8 cellular contexts compared by ENCODE assay signal in the genomic region with DNA sequence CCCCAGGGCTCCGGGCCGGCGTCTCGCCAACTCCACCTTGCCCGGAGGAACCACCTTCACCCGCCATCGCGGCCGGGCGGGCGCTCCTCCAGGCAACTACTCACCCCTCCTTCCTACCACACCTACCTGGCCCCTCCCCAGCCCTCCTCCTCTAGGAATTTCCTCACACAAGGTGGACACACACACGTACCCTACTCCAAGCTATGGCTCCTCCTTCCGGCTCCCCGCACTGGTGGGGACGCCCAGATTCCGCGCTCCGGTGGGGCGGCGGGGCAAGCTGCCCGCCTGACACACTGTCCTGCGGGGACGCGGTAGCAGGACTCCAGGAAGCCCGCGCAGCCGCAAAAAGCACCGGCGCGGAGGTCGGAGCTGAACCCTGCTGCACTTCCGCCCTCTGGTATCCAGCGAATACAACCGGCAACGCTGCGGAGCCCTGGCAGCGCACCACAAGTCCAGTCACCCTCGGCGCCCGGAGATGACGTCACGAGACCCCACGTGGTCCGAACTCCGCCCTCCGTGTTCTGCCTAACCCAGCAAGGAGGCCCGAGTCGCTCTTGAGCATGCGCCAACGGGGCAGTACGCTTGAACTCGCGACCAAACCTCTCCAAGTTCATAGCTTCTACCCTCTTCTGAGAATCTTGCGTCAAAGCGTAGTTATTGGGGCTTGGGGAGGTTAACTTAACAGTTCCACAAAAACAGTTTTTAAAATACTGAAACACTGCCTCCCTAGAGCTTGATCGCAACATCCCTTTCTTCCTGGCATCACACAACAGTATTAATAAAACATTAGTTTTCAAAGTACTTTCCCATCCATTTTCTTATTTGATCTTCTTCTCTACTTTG. TPM values are rescaled to one million over a fixed set of nuclear protein-coding genes. Genes with fewer than 3 reads are reported as not detected.
DNase-seq lines count a peak whose midpoint lies in the region; ATAC-seq and TF ChIP-seq lines count a peak whose summit lies in the region.

A gene (minus strand): TSS at position 425 of the 843 bp plus-strand sequence. CDS start 9,552 bp downstream, outside the sequence.

- H3K36me3 Mint-ChIP-seq in activated naive CD8-positive, alpha-beta T cell treated with anti-CD3 and anti-CD28 coated beads, Interleukin-2, amount 10 ng/mL, durations not matched to agents 7 days and 5 days: peaks cover 13% of the 10 kb centered on the region
- H3K36me3 Mint-ChIP-seq in glutamatergic neuron (ENCODE audit: unreplicated experiment): no peaks in the 10 kb centered on the region

- peak within 1 kb of the TSS; percentile 87 for H3K9ac ChIP-seq in SU-DHL-6 (ENCODE audit: low read length)

- no peaks in the 10 kb centered on the region for H3K9me3 Mint-ChIP-seq in activated naive CD8-positive, alpha-beta T cell treated with anti-CD3 and anti-CD28 coated beads, Interleukin-2, amount 10 ng/mL, durations not matched to agents 7 days and 5 days
- peaks cover 6% of the 10 kb centered on the region for H3K9me3 Mint-ChIP-seq in glutamatergic neuron (ENCODE audit: unreplicated experiment)

- H2AFZ ChIP-seq in SU-DHL-6 (ENCODE audit: low read depth, low read length, severe bottlenecking): peak within 1 kb of the TSS; percentile 98
- H2AFZ ChIP-seq in osteoblast (ENCODE audit: low read length): peak within 1 kb of the TSS; percentile 99

- H3K4me3 Mint-ChIP-seq in activated naive CD8-positive, alpha-beta T cell treated with anti-CD3 and anti-CD28 coated beads, Interleukin-2, amount 10 ng/mL, durations not matched to agents 7 days and 5 days: peak within 1 kb of the TSS; percentile 100
- peak within 1 kb of the TSS; percentile 91 for H3K4me3 Mint-ChIP-seq in glutamatergic neuron (ENCODE audit: unreplicated experiment)

- H3K4me2 ChIP-seq in SU-DHL-6 (ENCODE audit: low read depth, low read length, poor library complexity, severe bottlenecking) (peak within 1 kb of the TSS; percentile 98), osteoblast (ENCODE audit: insufficient read depth, low read length) (peak within 1 kb of the TSS; percentile 97)

- POLR2A ChIA-PET in activated naive CD8-positive, alpha-beta T cell treated with anti-CD3 and anti-CD28 coated beads, Interleukin-2, amount 10 ng/mL, durations not matched to agents 7 days and 5 days (lab: Charles Lee): interaction anchor here (0.7 to 1.7 kb wide), 13 partner anchors 9 to 344 kb away, joined by 3 to 5 read pairs (median 3); no protein-coding TSS in a partner anchor

- no peaks in the 10 kb centered on the region for H3F3A ChIP-seq in SU-DHL-6 (ENCODE audit: insufficient read depth)

- peaks cover 17% of the 10 kb centered on the region for H3K27me3 Mint-ChIP-seq in activated naive CD8-positive, alpha-beta T cell treated with anti-CD3 and anti-CD28 coated beads, Interleukin-2, amount 10 ng/mL, durations not matched to agents 7 days and 5 days
- H3K27me3 Mint-ChIP-seq in glutamatergic neuron (ENCODE audit: unreplicated experiment): peaks cover 2% of the 10 kb centered on the region

- H3K4me1 ChIP-seq in osteoblast (ENCODE audit: insufficient read depth, low read length): peaks cover 18% of the 10 kb centered on the region
- peaks cover 9 to 15% of the 10 kb centered on the region in 2 donors for H3K4me1 ChIP-seq in thoracic aorta (ENCODE audit: control insufficient read depth in 1 of 2, low read depth in 2 of 2)

- H4K20me1 ChIP-seq in SU-DHL-6 (ENCODE audit: low read depth, low read length) (peaks cover 10% of the 10 kb centered on the region; the same call in 1 of the 2 replicates), osteoblast (ENCODE audit: insufficient read depth, low read length) (peaks cover 8% of the 10 kb centered on the region)

- H3K27ac Mint-ChIP-seq in activated naive CD8-positive, alpha-beta T cell treated with anti-CD3 and anti-CD28 coated beads, Interleukin-2, amount 10 ng/mL, durations not matched to agents 7 days and 5 days: peak within 1 kb of the TSS; percentile 99
- peak within 1 kb of the TSS; percentile 83 for H3K27ac Mint-ChIP-seq in glutamatergic neuron (ENCODE audit: unreplicated experiment)

- peak; percentile 97 for ATAC-seq in HG02678 (IDR thresholded peaks at IDR 0.05; ENCODE audit: unreplicated experiment)
- peak; percentile 95 for ATAC-seq in activated naive CD8-positive, alpha-beta T cell treated with anti-CD3 and anti-CD28 coated beads, Interleukin-2, amount 10 ng/mL, durations not matched to agents 7 days and 5 days (ENCODE audit: low read depth)
- ATAC-seq in thoracic aorta (ENCODE audit: insufficient number of reproducible peaks, low FRiP score, low read depth): peak; percentile 98

- peaks cover 49% of the 10 kb centered on the region for H3K79me2 ChIP-seq in SU-DHL-6 (ENCODE audit: insufficient read depth, low read length)
- peaks cover 49% of the 10 kb centered on the region for H3K79me2 ChIP-seq in osteoblast (ENCODE audit: insufficient read depth, low read length)

- DNase-seq in NCI-H128 (lab: John Stamatoyannopoulos, UW; ENCODE audit: unreplicated experiment) (peak; percentile 93), glutamatergic neuron (peak; percentile 100), osteoblast (ENCODE audit: insufficient read length, low spot score, missing footprints) (peak; percentile 96), thoracic aorta (ENCODE audit: low spot score) (peak; percentile 96)
- peak; percentile 99 for DNase-seq in activated naive CD8-positive, alpha-beta T cell treated with anti-CD3 and anti-CD28 coated beads, Interleukin-2, amount 10 ng/mL, durations not matched to agents 7 days and 5 days

- H3K27me3 ChIP-seq in SU-DHL-6 (ENCODE audit: low read length) (no peaks in the 10 kb centered on the region), osteoblast (ENCODE audit: insufficient read depth, low read length) (peaks cover 14% of the 10 kb centered on the region), thoracic aorta (replicated peaks; ENCODE audit: insufficient read depth) (no peaks in the 10 kb centered on the region)

- H3K36me3 ChIP-seq in SU-DHL-6 (ENCODE audit: low read length) (no peaks in the 10 kb centered on the region), osteoblast (ENCODE audit: insufficient read depth, low read length) (no peaks in the 10 kb centered on the region), thoracic aorta (no peaks in the 10 kb centered on the region)

- H3K4me1 Mint-ChIP-seq in activated naive CD8-positive, alpha-beta T cell treated with anti-CD3 and anti-CD28 coated beads, Interleukin-2, amount 10 ng/mL, durations not matched to agents 7 days and 5 days: peaks cover 29% of the 10 kb centered on the region
- H3K4me1 Mint-ChIP-seq in glutamatergic neuron (ENCODE audit: low read depth, unreplicated experiment): peaks cover 4% of the 10 kb centered on the region

- H3K4me3 ChIP-seq in SU-DHL-6 (ENCODE audit: insufficient read depth, low read length, poor library complexity, severe bottlenecking) (peak within 1 kb of the TSS; percentile 88), osteoblast (ENCODE audit: insufficient read depth, low read length) (peak within 1 kb of the TSS; percentile 98), thoracic aorta (peak within 1 kb of the TSS; percentile 87)

- peak within 1 kb of the TSS; percentile 79 for H3K27ac ChIP-seq in SU-DHL-6 (ENCODE audit: low read depth, low read length)
- H3K27ac ChIP-seq in osteoblast (ENCODE audit: low read depth, low read length): peak within 1 kb of the TSS; percentile 90
- H3K27ac ChIP-seq in thoracic aorta: peak within 1 kb of the TSS; percentile 86 to 92

- H3K9me2 ChIP-seq in SU-DHL-6 (replicated peaks; ENCODE audit: insufficient read depth, low read length): no peaks in the 10 kb centered on the region

- no peak for TF ChIP-seq CTCF in SU-DHL-6 (IDR thresholded peaks at IDR 0.05; ENCODE audit: insufficient read depth, low read length, poor library complexity, severe bottlenecking)
- no peak for TF ChIP-seq CTCF in glutamatergic neuron (IDR thresholded peaks at IDR 0.05; ENCODE audit: partially characterized antibody, unreplicated experiment)
- no peak for TF ChIP-seq CTCF in osteoblast (IDR thresholded peaks at IDR 0.05; ENCODE audit: extremely low read depth, low read depth, low read length)
- TF ChIP-seq CTCF in thoracic aorta (IDR thresholded peaks at IDR 0.05): no peak

- TF ChIP-seq POLR2A in GM10847 (IDR thresholded peaks at IDR 0.05; ENCODE audit: extremely low read depth, insufficient read length): peak; percentile 81

- no peaks in the 10 kb centered on the region for H3K9me3 ChIP-seq in SU-DHL-6 (ENCODE audit: insufficient read depth, low read length)
- H3K9me3 ChIP-seq in osteoblast (ENCODE audit: low read depth, low read length): no peaks in the 10 kb centered on the region
- no peaks in the 10 kb centered on the region for H3K9me3 ChIP-seq in thoracic aorta

RNA-seq across cellular contexts. Expression of the gene that starts here (rescaled TPM):
- 10 to 100 TPM; 25.7 to 28.5 TPM for total RNA-seq in activated naive CD8-positive, alpha-beta T cell treated with anti-CD3 and anti-CD28 coated beads, Interleukin-2, amount 10 ng/mL, durations not matched to agents 7 days and 5 days
- 24.8 TPM for total RNA-seq in glutamatergic neuron (ENCODE audit: unreplicated experiment)
- total RNA-seq in osteoblast: 59.0 and 62.5 TPM in 2 replicates
- 10 to 100 TPM; 28.4 to 30.1 TPM for total RNA-seq in thoracic aorta

Comparison
In these comparisons a context has a peak if more than half of its experiments do, and no peak if none do; other contexts are left out.
1. Peak in every context shown above with its lines: DNase-seq, ATAC-seq, H3K4me3 ChIP-seq and H3K27ac ChIP-seq.